Comparison of ENCODE assay signal across 12 cellular contexts in the genomic region with DNA sequence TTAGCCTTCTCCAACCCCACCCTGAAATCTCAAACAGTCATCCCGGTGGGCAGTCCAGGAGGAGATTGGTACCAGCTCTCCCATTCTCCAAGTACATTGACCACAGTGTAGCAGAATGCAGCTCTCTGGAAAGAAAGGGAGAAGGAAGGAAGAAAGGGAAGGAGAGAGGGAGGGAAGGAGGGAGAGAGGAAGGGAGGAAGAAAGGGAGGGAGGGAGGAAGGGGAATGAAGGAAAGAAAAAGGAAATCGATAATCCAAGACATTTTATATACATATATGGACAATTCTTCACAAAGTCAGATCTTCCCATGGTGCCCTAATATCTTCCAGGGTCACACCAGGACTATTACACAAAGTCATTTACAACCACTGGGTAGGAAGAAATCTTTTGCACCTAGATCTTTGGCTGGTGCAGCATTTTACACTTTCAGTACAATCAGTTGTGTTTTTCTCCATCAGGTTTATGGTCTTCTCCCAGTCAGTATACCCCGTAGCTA. TPM values are rescaled to one million over a fixed set of nuclear protein-coding genes. Genes with fewer than 3 reads are reported as not detected.
"Had no signal": no experiment of that assay in that cellular context is flagged by ENCODE, and none has a peak within 500 bp of the region (broad histone marks: within the 10 kb centered on the region; RNA-seq: fewer than 3 reads in every experiment).

No MANE protein-coding gene starts in this region.

- DNase-seq: activated B cell treated with CpG ODN at 0.5 μM for 24 hours, cortex of kidney, esophagus squamous epithelium had no signal

- H3K9me3 ChIP-seq: adrenal gland, body of pancreas, esophagus squamous epithelium, gastroesophageal sphincter, heart right ventricle had no signal

- H3K27me3 ChIP-seq: adrenal gland, body of pancreas, esophagus squamous epithelium, gastroesophageal sphincter, heart right ventricle had no signal

- H3K27ac ChIP-seq: body of pancreas, esophagus squamous epithelium, gastroesophageal sphincter, heart right ventricle, VCaP had no signal

- H3K4me3 ChIP-seq: adrenal gland, body of pancreas, esophagus squamous epithelium, gastroesophageal sphincter, heart right ventricle had no signal

- H3K4me1 ChIP-seq: adrenal gland, body of pancreas had no signal

- FAIRE-seq: colon, endometrium had no signal

- H3K36me3 ChIP-seq: adrenal gland, esophagus squamous epithelium, gastroesophageal sphincter, heart right ventricle had no signal

RNA-seq across cellular contexts. Expression of a gene that starts 58.8 kb away (rescaled TPM):
- total RNA-seq: activated CD8-positive, alpha-beta T cell treated with anti-CD3 and anti-CD28 coated beads for 36 hours; activated naive CD4-positive, alpha-beta T cell treated with anti-CD3 and anti-CD28 coated beads for 36 hours had no signal
